Comparison of ENCODE assay signal across 16 cellular contexts in genomic region chr6:43999628-44000027, GRCh38.
DNase-seq lines count a peak whose midpoint lies in the region; FAIRE-seq and TF ChIP-seq lines count a peak whose summit lies in the region.
"Had no signal": no experiment of that assay in that cellular context is flagged by ENCODE, and none has a peak within 500 bp of the region (broad histone marks: within the 10 kb centered on the region; RNA-seq: fewer than 3 reads in every experiment).

No MANE protein-coding gene starts in this region.

- no peak for TF ChIP-seq EP300 in sigmoid colon (IDR thresholded peaks at IDR 0.05)

- H3K79me2 ChIP-seq in OCI-LY3 (ENCODE audit: low read length), result peaks cover 20% of the 10 kb centered on the region

- H3K9me3 ChIP-seq in OCI-LY3 (ENCODE audit: insufficient read depth, low read length) (no peaks in the 10 kb centered on the region), endodermal cell (ENCODE audit: control insufficient read depth, low read length) (peaks cover 33% of the 10 kb centered on the region), sigmoid colon (no peaks in the 10 kb centered on the region)

- no peaks in the 10 kb centered on the region for H3K27me3 ChIP-seq in OCI-LY3 (ENCODE audit: low read depth, low read length)
- no peaks in the 10 kb centered on the region for H3K27me3 ChIP-seq in endodermal cell (ENCODE audit: control insufficient read depth, insufficient read depth, low read length, poor library complexity, severe bottlenecking)
- H3K27me3 ChIP-seq in sigmoid colon, result peaks cover 4 to 27% (median 20%) of the 10 kb centered on the region in 3 donors

- no peak for TF ChIP-seq CTCF in OCI-LY3 (IDR thresholded peaks at IDR 0.05; ENCODE audit: low read depth, low read length)
- no peak for TF ChIP-seq CTCF in endodermal cell (conservative IDR thresholded peaks at IDR 0.05)
- TF ChIP-seq CTCF in sigmoid colon (IDR thresholded peaks at IDR 0.05), result no peak

- peaks cover 3% of the 10 kb centered on the region for H3K27me3 Mint-ChIP-seq in endodermal cell (ENCODE audit: insufficient read depth)

- H3K4me3 ChIP-seq in OCI-LY3 (ENCODE audit: low read length) (peak overlapping the region; percentile 92), endodermal cell (ENCODE audit: low read length) (peak overlapping the region; percentile 67), sigmoid colon (no peak overlapping the region)

- 96% methylated on average over 4 of the region's 4 CpGs; no CpG with 5 or more reads in 1 of the 2 experiments for WGBS in endodermal cell (ENCODE audit: insufficient coverage in 1 of 2, insufficient read length in 1 of 2), 2 experiments
- WGBS in sigmoid colon, 2 donors, result 91 to 93% methylated on average over 4 of the region's 4 CpGs

- intact Hi-C loops in sigmoid colon (cut with DNase I), result loop anchor here (5.0 kb wide), 2 partner anchors 78 to 227 kb away; partner anchors contain the start of gene VEGFA

- FAIRE-seq in GM12891 (lab: Jason Lieb, UNC), result peak; percentile 58

- peak overlapping the region; percentile 98 for H3K4me2 ChIP-seq in OCI-LY3 (ENCODE audit: low read length)

- H3K9ac ChIP-seq in OCI-LY3 (ENCODE audit: low read length), result peak overlapping the region; percentile 100
- no peak overlapping the region for H3K9ac ChIP-seq in endodermal cell (ENCODE audit: extremely low read depth, low read length, poor library complexity, severe bottlenecking)

- peaks cover 25% of the 10 kb centered on the region for H3K9me3 Mint-ChIP-seq in endodermal cell
- H3K9me3 Mint-ChIP-seq: activated CD4-positive, alpha-beta T cell treated with anti-CD3 and anti-CD28 coated beads, Interleukin-2, amount 10 ng/mL, durations not matched to agents 7 days and 5 days; activated naive CD8-positive, alpha-beta T cell treated with anti-CD3 and anti-CD28 coated beads for 36 hours; activated T-helper 2 cell treated with anti-CD3 and anti-CD28 coated beads, Interferon-gamma antibody, Interleukin-2, Interleukin-4, amounts not matched to agents 10 μg/mL and 5 μg/mL and 100 μg/mL, durations not matched to agents 14 hours and 24 hours and 36 hours; type B pancreatic cell had no signal

- TF ChIP-seq POLR2A in GM12891 (IDR thresholded peaks at IDR 0.05; ENCODE audit: low read depth, low read length) (no peak), sigmoid colon (IDR thresholded peaks at IDR 0.05) (no peak)

- H3K27ac Mint-ChIP-seq in endodermal cell, result peak overlapping the region; percentile 35
- H3K27ac Mint-ChIP-seq: activated CD4-positive, alpha-beta T cell treated with anti-CD3 and anti-CD28 coated beads, Interleukin-2, amount 10 ng/mL, durations not matched to agents 7 days and 5 days had no signal

- H3K36me3 Mint-ChIP-seq in endodermal cell (ENCODE audit: low read depth), result peaks cover 10% of the 10 kb centered on the region
- H3K36me3 Mint-ChIP-seq: type B pancreatic cell had no signal

- DNase-seq in GM12891 (ENCODE audit: insufficient read length, low spot score), result no peak
- DNase-seq in endodermal cell, result no peak
- DNase-seq in sigmoid colon, result peak; percentile 33
- DNase-seq in stimulated activated CD4-positive, alpha-beta T cell treated with anti-CD3 and anti-CD28 coated beads, Interleukin-1b, Interleukin-23, amount 100 ng/mL, for 48 hours, result no peak
- no peak for DNase-seq in mesenteric fat pad (ENCODE audit: low spot score)
- DNase-seq in SW 1271 (lab: John Stamatoyannopoulos, UW), result no peak
- no peak for DNase-seq in stimulated activated CD4-positive, alpha-beta T cell treated with anti-CD3 and anti-CD28 coated beads, Interleukin-4, amount 100 ng/mL, for 24 hours
- DNase-seq: central memory CD4-positive, alpha-beta T cell; kidney glomerular epithelial cell; mammary epithelial cell; RPMI8226 had no signal

- H3K4me1 Mint-ChIP-seq in endodermal cell, result peaks cover 16% of the 10 kb centered on the region

- H3K27ac ChIP-seq in OCI-LY3 (ENCODE audit: low read length) (peak overlapping the region; percentile 91), endodermal cell (ENCODE audit: low read depth, low read length) (no peak overlapping the region), sigmoid colon (no peak overlapping the region)

- no peak overlapping the region for H2AFZ ChIP-seq in OCI-LY3 (ENCODE audit: low read depth, low read length)

- H4K20me1 ChIP-seq in OCI-LY3 (ENCODE audit: insufficient read depth, low read length), result peaks cover 31% of the 10 kb centered on the region

- H3K36me3 ChIP-seq in OCI-LY3 (replicated peaks; ENCODE audit: low read depth, low read length) (peaks cover 31% of the 10 kb centered on the region), endodermal cell (ENCODE audit: control insufficient read depth, insufficient read depth, low read length) (peaks cover 4% of the 10 kb centered on the region), sigmoid colon (no peaks in the 10 kb centered on the region)

- H3K4me1 ChIP-seq in OCI-LY3 (ENCODE audit: low read length) (peaks cover 23% of the 10 kb centered on the region), endodermal cell (ENCODE audit: control insufficient read depth, insufficient read depth, low read length) (peaks cover 4% of the 10 kb centered on the region), sigmoid colon (peaks cover 0 to 20% (median 18%) of the 10 kb centered on the region in 4 donors)

- H3K4me3 Mint-ChIP-seq in endodermal cell, result no peak overlapping the region
- H3K4me3 Mint-ChIP-seq: activated CD4-positive, alpha-beta T cell treated with anti-CD3 and anti-CD28 coated beads, Interleukin-2, amount 10 ng/mL, durations not matched to agents 7 days and 5 days; type B pancreatic cell had no signal

TF ChIP-seq in GM12891, 5 proteins besides CTCF, POLR2A, EP300 and RAD21:
- TF ChIP-seq POLR2AphosphoS5 (IDR thresholded peaks at IDR 0.05; ENCODE audit: low read depth, low read length), result no peak
- no peak for TF ChIP-seq SPI1 (IDR thresholded peaks at IDR 0.05; ENCODE audit: low read depth, low read length)
- TF ChIP-seq TAF1 (IDR thresholded peaks at IDR 0.05; ENCODE audit: low read depth, low read length), result no peak
- no peak for TF ChIP-seq PAX5 (IDR thresholded peaks at IDR 0.05; ENCODE audit: insufficient read depth, low read length, severe bottlenecking)
- no peak for TF ChIP-seq POU2F2 (IDR thresholded peaks at IDR 0.05; ENCODE audit: low read depth, low read length)
TF ChIP-seq in GM12891: peak in this region for 0.

Comparison
In these comparisons a context has a peak if more than half of its experiments do, and no peak if none do; other contexts are left out.
1. H3K4me3 ChIP-seq: peak in OCI-LY3 (single experiment) and endodermal cell (single experiment); none in sigmoid colon (0 of 4).